27 cellular contexts compared by ENCODE assay signal in genomic region chr5:136382071-136382470, GRCh38. TPM values are rescaled to one million over a fixed set of nuclear protein-coding genes. Genes with fewer than 3 reads are reported as not detected.
DNase-seq lines count a peak whose midpoint lies in the region; ATAC-seq, FAIRE-seq and TF ChIP-seq lines count a peak whose summit lies in the region.
"Had no signal": no experiment of that assay in that cellular context is flagged by ENCODE, and none has a peak within 500 bp of the region (broad histone marks: within the 10 kb centered on the region; RNA-seq: fewer than 3 reads in every experiment).

No MANE protein-coding gene starts in this region.

- no peak overlapping the region for H2BK12ac ChIP-seq in H9 (ENCODE audit: insufficient read length, low read depth, low read length)
- no peak overlapping the region for H2BK12ac ChIP-seq in H1 (ENCODE audit: low read depth, low read length)

- H3K23ac ChIP-seq in H9 (ENCODE audit: insufficient read length, low read depth, low read length) (no peak overlapping the region), H1 (ENCODE audit: insufficient read length) (no peak overlapping the region)

- no CpG with 5 or more reads among the region's 2 CpGs for WGBS in H9 (ENCODE audit: extremely low coverage, insufficient read length, low lambda C conversion rate)
- WGBS in H1 (ENCODE audit: extremely low coverage in 1 of 2, insufficient coverage in 1 of 2, insufficient read length in 1 of 2, insufficient replicate concordance in 2 of 2, low coverage in 1 of 2, low lambda C conversion rate in 2 of 2, missing lambda C conversion rate in 1 of 2), 2 experiments, result 8% methylated on average over 2 of the region's 2 CpGs; no CpG with 5 or more reads in 1 of the 2 experiments
- 11 to 45% (median 31%) methylated on average over 2 of the region's 2 CpGs for WGBS in small intestine, 3 donors

- peaks cover 18 to 25% (median 22%) of the 10 kb centered on the region in 3 experiments for H3K36me3 Mint-ChIP-seq in H9 (ENCODE audit: insufficient read depth in 1 of 3, low read depth in 3 of 3)
- peaks cover 13% of the 10 kb centered on the region for H3K36me3 Mint-ChIP-seq in nephron progenitor cell (ENCODE audit: low read depth)
- H3K36me3 Mint-ChIP-seq: CD4-positive, CD25-positive, alpha-beta regulatory T cell; IgD-negative memory B cell had no signal

- H2BK20ac ChIP-seq in H9 (ENCODE audit: low read depth, low read length, poor library complexity, severe bottlenecking) (no peak overlapping the region), H1 (ENCODE audit: low read length) (no peak overlapping the region)

- H4K20me1 ChIP-seq in H9 (ENCODE audit: control insufficient read depth, insufficient read depth, insufficient read length), result no peaks in the 10 kb centered on the region
- no peaks in the 10 kb centered on the region for H4K20me1 ChIP-seq in H1 (replicated peaks in 1 of 2; ENCODE audit: control insufficient read depth in 1 of 2, insufficient read depth in 2 of 2, low read length in 2 of 2)

- TF ChIP-seq CTCF in H9 (conservative IDR thresholded peaks at IDR 0.05) (no peak), H1 (IDR thresholded peaks at IDR 0.05; ENCODE audit: control extremely low read depth in 1 of 3, insufficient read depth in 1 of 3, low read depth in 1 of 3, low read length in 3 of 3) (no peak), nephron progenitor cell (IDR thresholded peaks at IDR 0.05) (no peak), lower lobe of right lung (IDR thresholded peaks at IDR 0.05) (no peak)

- no peak overlapping the region for H3K14ac ChIP-seq in H9 (ENCODE audit: insufficient read depth, low read length)
- no peak overlapping the region for H3K14ac ChIP-seq in H1 (ENCODE audit: insufficient read length)

- POLR2A ChIA-PET in H1 (lab: Charles Lee; ENCODE audit: partially characterized antibody), result interaction anchor here (0.8 kb wide), 1 partner anchor 46 kb away, joined by 5 read pairs; no protein-coding TSS in a partner anchor

- H3T11ph ChIP-seq in H9 (ENCODE audit: low read length), result no peak overlapping the region

- H3K36me3 ChIP-seq in H1 (ENCODE audit: control insufficient read depth in 2 of 4, insufficient read depth in 4 of 4, low read length in 3 of 4) (peaks cover 0 to 4% (median 0%) of the 10 kb centered on the region in 4 experiments; a peak in 2 of 8 replicates), iPS-20b (ENCODE audit: insufficient read depth, low read depth, low read length) (no peaks in the 10 kb centered on the region), small intestine (ENCODE audit: control insufficient read depth in 2 of 2, insufficient read depth in 2 of 2, low read length in 2 of 2) (no peaks in the 10 kb centered on the region), lower lobe of right lung (no peaks in the 10 kb centered on the region)

- H3K9me3 ChIP-seq in H9 (ENCODE audit: control insufficient read depth, low read depth, low read length) (no peaks in the 10 kb centered on the region), H1 (ENCODE audit: insufficient read depth in 2 of 2, low read depth in 1 of 2, low read length in 1 of 2) (peaks cover 13 to 19% of the 10 kb centered on the region in 2 experiments), iPS-20b (ENCODE audit: insufficient read depth, low read depth, low read length) (peaks cover 16% of the 10 kb centered on the region; the same call in 1 of the 2 replicates), small intestine (ENCODE audit: control insufficient read depth, low read depth) (no peaks in the 10 kb centered on the region), lower lobe of right lung (no peaks in the 10 kb centered on the region)

- peak overlapping the region in 1 of 2 experiments; percentile 61; a peak in 3 of 5 replicates for H3K4me3 Mint-ChIP-seq in H9
- no peak overlapping the region for H3K4me3 Mint-ChIP-seq in nephron progenitor cell
- H3K4me3 Mint-ChIP-seq: CD4-positive, CD25-positive, alpha-beta regulatory T cell; IgD-negative memory B cell had no signal

- FAIRE-seq in H1 (lab: Jason Lieb, UNC), result peak; percentile 86
- FAIRE-seq in small intestine (lab: Jason Lieb, UNC), result no peak
- FAIRE-seq: H54 had no signal

- H4K8ac ChIP-seq in H9 (replicated peaks; ENCODE audit: insufficient read length, low read depth, low read length) (no peak overlapping the region), H1 (ENCODE audit: extremely low read depth, insufficient read depth, low read length) (no peak overlapping the region)

- H3K4me3 ChIP-seq in H1 (ENCODE audit: extremely low read depth in 1 of 4, insufficient read depth in 2 of 4, low read depth in 3 of 4, low read length in 4 of 4), result no peak overlapping the region
- peak overlapping the region; percentile 43; the same call in 1 of the 2 replicates for H3K4me3 ChIP-seq in iPS-20b (ENCODE audit: low read length)
- no peak overlapping the region for H3K4me3 ChIP-seq in small intestine (ENCODE audit: low read depth in 1 of 2, low read length in 2 of 2)
- no peak overlapping the region for H3K4me3 ChIP-seq in lower lobe of right lung

- H3K27me3 Mint-ChIP-seq in H9 (ENCODE audit: low read depth), result peaks cover 90% of the 10 kb centered on the region
- H3K27me3 Mint-ChIP-seq in nephron progenitor cell (ENCODE audit: low read depth, poor library complexity), result no peaks in the 10 kb centered on the region
- H3K27me3 Mint-ChIP-seq: CD4-positive, CD25-positive, alpha-beta regulatory T cell had no signal

- H3K79me1 ChIP-seq in H9 (ENCODE audit: insufficient read depth, low read depth, low read length, poor library complexity, severe bottlenecking), result no peaks in the 10 kb centered on the region
- H3K79me1 ChIP-seq in H1 (ENCODE audit: low read depth, low read length), result no peaks in the 10 kb centered on the region

- H3K9ac ChIP-seq in H9 (ENCODE audit: extremely low read depth, insufficient read length, low read length) (no peak overlapping the region), H1 (replicated peaks in 1 of 4; ENCODE audit: extremely low read depth in 1 of 4, low read depth in 3 of 4, low read length in 3 of 4) (no peak overlapping the region), iPS-20b (ENCODE audit: low read depth, low read length) (no peak overlapping the region)
- H3K9ac ChIP-seq: KMS-11 had no signal

- H3K56ac ChIP-seq in H9 (ENCODE audit: insufficient read length, low read depth, low read length) (no peak overlapping the region), H1 (replicated peaks; ENCODE audit: insufficient read length, low read depth, low read length) (no peak overlapping the region)

- H4K5ac ChIP-seq in H9 (ENCODE audit: insufficient read length, low read depth, low read length), result no peak overlapping the region
- H4K5ac ChIP-seq in H1 (ENCODE audit: insufficient read length, low read depth, low read length), result no peak overlapping the region

- H3K4me1 Mint-ChIP-seq in H9 (peaks cover 21 to 28% of the 10 kb centered on the region in 2 experiments), nephron progenitor cell (peaks cover 19% of the 10 kb centered on the region)
- H3K4me1 Mint-ChIP-seq: CD4-positive, CD25-positive, alpha-beta regulatory T cell had no signal

- H4K91ac ChIP-seq in H9 (ENCODE audit: insufficient read length, low read depth, low read length) (no peak overlapping the region), H1 (replicated peaks; ENCODE audit: insufficient read length, low read length) (no peak overlapping the region)

- intact Hi-C loops in lower lobe of right lung (cut with DNase I), result no loop called here

- ATAC-seq in GM18505 (IDR thresholded peaks at IDR 0.05; ENCODE audit: unreplicated experiment), result no peak
- no peak for ATAC-seq in lower lobe of right lung

- TF ChIP-seq POLR2A in H1 (IDR thresholded peaks at IDR 0.05; ENCODE audit: control extremely low read depth in 1 of 2, low read depth in 2 of 2, low read length in 2 of 2) (no peak), GM18505 (IDR thresholded peaks at IDR 0.05; ENCODE audit: borderline replicate concordance, extremely low read depth, insufficient read depth, insufficient read length) (no peak)

- peak in 1 of 2 experiments; percentile 76; a peak in 1 of 3 replicates for TF ChIP-seq EP300 in H1 (IDR thresholded peaks at IDR 0.05; ENCODE audit: borderline replicate concordance in 1 of 2, low read depth in 2 of 2, low read length in 2 of 2)

- H3K79me2 ChIP-seq in H9 (ENCODE audit: insufficient read depth, low read length), result no peaks in the 10 kb centered on the region
- no peaks in the 10 kb centered on the region for H3K79me2 ChIP-seq in H1 (ENCODE audit: control insufficient read depth in 1 of 2, insufficient read depth in 2 of 2, low read length in 2 of 2)

- TF ChIP-seq RAD21 in H1 (IDR thresholded peaks at IDR 0.05 in 1 of 2, conservative IDR thresholded peaks at IDR 0.05 in 1 of 2; ENCODE audit: low read depth in 2 of 2, low read length in 2 of 2), result no peak

- H2BK15ac ChIP-seq in H9 (ENCODE audit: low read depth, low read length), result no peak overlapping the region
- no peak overlapping the region for H2BK15ac ChIP-seq in H1 (ENCODE audit: low read length)

- H3K27ac ChIP-seq in H9 (ENCODE audit: insufficient read length, low read depth, low read length) (no peak overlapping the region), H1 (ENCODE audit: low read depth, low read length) (no peak overlapping the region), iPS-20b (ENCODE audit: low read length) (no peak overlapping the region), small intestine (ENCODE audit: low read depth in 1 of 2, low read length in 1 of 2) (no peak overlapping the region), lower lobe of right lung (no peak overlapping the region)
- H3K27ac ChIP-seq: KMS-11, RWPE1 had no signal

- H3K9me3 Mint-ChIP-seq in H9, result peaks cover 27 to 34% of the 10 kb centered on the region in 2 experiments
- peaks cover 24% of the 10 kb centered on the region for H3K9me3 Mint-ChIP-seq in nephron progenitor cell

- H2AFZ ChIP-seq in H9 (ENCODE audit: low read length) (no peak overlapping the region), H1 (ENCODE audit: low read length) (no peak overlapping the region)

- no peak overlapping the region for H3K4ac ChIP-seq in H9 (ENCODE audit: low read depth, low read length)
- H3K4ac ChIP-seq in H1 (replicated peaks; ENCODE audit: insufficient read length, low read depth, low read length), result no peak overlapping the region

- H3K4me1 ChIP-seq in H9 (ENCODE audit: insufficient read depth, low read length), result no peaks in the 10 kb centered on the region; the same call in 1 of the 2 replicates
- H3K4me1 ChIP-seq in H1 (replicated peaks in 1 of 4; ENCODE audit: control insufficient read depth in 3 of 4, insufficient read depth in 4 of 4, low read length in 3 of 4), result peaks cover 0 to 7% (median 0%) of the 10 kb centered on the region in 4 experiments; a peak in 2 of 7 replicates
- peaks cover 14% of the 10 kb centered on the region for H3K4me1 ChIP-seq in iPS-20b (ENCODE audit: insufficient read depth, low read length)
- no peaks in the 10 kb centered on the region for H3K4me1 ChIP-seq in small intestine (ENCODE audit: control insufficient read depth in 2 of 2, insufficient read depth in 1 of 2, low read depth in 1 of 2, low read length in 1 of 2)
- H3K4me1 ChIP-seq in lower lobe of right lung, result no peaks in the 10 kb centered on the region

- H2BK5ac ChIP-seq in H9 (ENCODE audit: insufficient read length, low read length) (no peak overlapping the region), H1 (ENCODE audit: low read depth, low read length) (no peak overlapping the region)

- no peak overlapping the region for H2BK120ac ChIP-seq in H9 (ENCODE audit: low read depth, low read length, poor library complexity, severe bottlenecking)
- H2BK120ac ChIP-seq in H1 (replicated peaks; ENCODE audit: low read depth, low read length), result no peak overlapping the region

- no peak overlapping the region for H3K18ac ChIP-seq in H9 (ENCODE audit: insufficient read length, low read depth, low read length)
- H3K18ac ChIP-seq in H1 (ENCODE audit: extremely low read depth, low read length), result no peak overlapping the region

- H3K27me3 ChIP-seq in H9 (ENCODE audit: insufficient read depth, low read length) (no peaks in the 10 kb centered on the region), H1 (replicated peaks in 1 of 4; ENCODE audit: control insufficient read depth in 3 of 4, extremely low read depth in 1 of 4, insufficient read depth in 3 of 4, low read length in 3 of 4) (peaks cover 0 to 15% (median 8%) of the 10 kb centered on the region in 4 experiments; a peak in 5 of 7 replicates), iPS-20b (ENCODE audit: insufficient read depth, low read length) (peaks cover 42% of the 10 kb centered on the region), small intestine (ENCODE audit: control insufficient read depth in 2 of 2, insufficient read depth in 2 of 2, low read length in 2 of 2) (no peaks in the 10 kb centered on the region), lower lobe of right lung (ENCODE audit: low read depth) (no peaks in the 10 kb centered on the region)

- H3K23me2 ChIP-seq in H9 (ENCODE audit: insufficient read length, low read depth, low read length, poor library complexity, severe bottlenecking) (no peaks in the 10 kb centered on the region), H1 (ENCODE audit: low read depth, low read length) (no peaks in the 10 kb centered on the region)

- DNase-seq in H9 (no peak), H1 (ENCODE audit: low read depth in 1 of 2, low spot score in 2 of 2) (no peak), nephron progenitor cell (no peak), NCI-H1694 (lab: John Stamatoyannopoulos, UW) (no peak), small intestine (no peak), lower lobe of right lung (no peak)
- DNase-seq: CD4-positive, CD25-positive, alpha-beta regulatory T cell; DMS153; DND-41; NCI-H1048; NCI-H1417; NCI-H1694 treated with DMSO at 0.1 percent for 48 hours; NCI-H2081; NCI-H2227 treated with DMSO at 0.1 percent for 48 hours; NCI-H526 treated with DMSO at 0.1 percent for 48 hours; SHP77 had no signal

- H3K4me2 ChIP-seq in H9 (ENCODE audit: insufficient read depth, insufficient read length, low read length), result no peak overlapping the region
- no peak overlapping the region for H3K4me2 ChIP-seq in H1 (ENCODE audit: insufficient read depth in 1 of 2, low read depth in 2 of 2, low read length in 2 of 2)
- H3K4me2 ChIP-seq: KMS-11 had no signal

- no peak overlapping the region for H2AK5ac ChIP-seq in H9 (ENCODE audit: insufficient read length, low read length)
- H2AK5ac ChIP-seq in H1 (ENCODE audit: low read depth, low read length), result no peak overlapping the region

- CTCF ChIA-PET in H1 (lab: Charles Lee; ENCODE audit: partially characterized antibody), result interaction anchor here (0.9 to 2.9 kb wide), 3 partner anchors 9 to 23 kb away, joined by 3 to 11 read pairs (median 4); partner anchors contain the start of gene TRPC7

- H3K27ac Mint-ChIP-seq in H9 (peak overlapping the region; percentile 72 to 96 (median 77)), nephron progenitor cell (peak overlapping the region; percentile 9)
- H3K27ac Mint-ChIP-seq: CD4-positive, CD25-positive, alpha-beta regulatory T cell; IgD-negative memory B cell had no signal

RNA-seq across cellular contexts. Expression of gene TRPC7, which starts 16.7 kb away (rescaled TPM):
- total RNA-seq in H9 (2021) (not detected in 2 replicates), lower lobe of right lung (not detected)
- total RNA-seq in H1 (2021; fragmentation: NEBNext Ultra II Directional; extraction: Animal tissue kit (Norgen Biotek cat#: 25700)), result not detected in 2 replicates
- polyA plus RNA-seq in H1 (2011; rRNA removed) (0.05 TPM in 1 of 2 replicates, not detected in the other), small intestine (under 1 TPM in 1 of 3 donors, not detected in 2; 0.40 TPM)
- polyA plus RNA-seq in H1 (2011; cell fraction: cytosol; rRNA removed), result not detected
- polyA plus RNA-seq in H1 (2011; cell fraction: nucleus; rRNA removed), result not detected
- 0.08 TPM in 1 of 4 replicates, not detected in the others for polyA plus RNA-seq in H1 (2012, experiment 1 of 2)
- not detected for polyA plus RNA-seq in H1 (2012, experiment 2 of 2)
- 0.06 TPM for polyA plus RNA-seq in H1 (2013, experiment 1 of 2)
- 0.13 TPM for polyA plus RNA-seq in H1 (2013, experiment 2 of 2)
- 0.17 TPM in 1 of 2 replicates, not detected in the other for polyA minus RNA-seq in H1 (2011; rRNA and poly(A)+ RNA removed)
- not detected for polyA minus RNA-seq in H1 (2011; cell fraction: cytosol; rRNA and poly(A)+ RNA removed)
- not detected for polyA minus RNA-seq in H1 (2011; cell fraction: nucleus; rRNA and poly(A)+ RNA removed)
- total RNA-seq: A172; CD4-positive, CD25-positive, alpha-beta regulatory T cell; HT1080; NCI-H460; SK-MEL-5 had no signal
- polyA plus RNA-seq: BJ; CD4-positive, CD25-positive, alpha-beta regulatory T cell; IgD-negative memory B cell had no signal
